8 cellular contexts compared by ENCODE assay signal in genomic region chr4:112706840-112707207, GRCh38.
DNase-seq lines count a peak whose midpoint lies in the region; ATAC-seq and TF ChIP-seq lines count a peak whose summit lies in the region.

No MANE protein-coding gene starts in this region.

- H3K9me3 Mint-ChIP-seq in activated T-cell treated with anti-CD3 and anti-CD28 coated beads, Interleukin-2, amount 50 U/mL, for 4 hours, result no peaks in the 10 kb centered on the region
- no peaks in the 10 kb centered on the region for H3K9me3 Mint-ChIP-seq in T-cell

- DNase-seq in activated T-cell treated with anti-CD3 and anti-CD28 coated beads, Interleukin-2, amount 50 U/mL, for 4 hours, result no peak
- no peak for DNase-seq in activated T-cell treated with anti-CD3 and anti-CD28 coated beads, Interleukin-2, amount 50 U/mL, for 1 hour
- DNase-seq in T-cell (no peak), left lobe of liver (ENCODE audit: low spot score) (no peak), DMS79 treated with DMSO at 0.1 percent for 48 hours (lab: John Stamatoyannopoulos, UW) (no peak), transverse colon (no peak)

- H3K36me3 ChIP-seq in iPS-15b (ENCODE audit: control insufficient read depth, insufficient read depth, low read length) (no peaks in the 10 kb centered on the region), thymus (ENCODE audit: control insufficient read depth, insufficient read depth) (no peaks in the 10 kb centered on the region), transverse colon (no peaks in the 10 kb centered on the region)

- TF ChIP-seq EP300 in transverse colon (IDR thresholded peaks at IDR 0.05; ENCODE audit: low read depth), result no peak

- in situ Hi-C loops in transverse colon (cut with MboI; ENCODE audit: low pct_ligation_motif_present in 1 of 4, low pct_unique_long_range_greater_than_20kb in 1 of 4, low sequenced_read_pairs in 3 of 4), result no loop called here

- CTCF ChIA-PET in T-cell (lab: Charles Lee), result no interaction called here

- TF ChIP-seq CTCF in transverse colon (IDR thresholded peaks at IDR 0.05), result no peak

- WGBS in thymus, result 14% methylated on average over 4 of the region's 4 CpGs
- 11 to 12% methylated on average over 3 to 4 of the region's 4 CpGs for WGBS in transverse colon (ENCODE audit: low coverage in 1 of 2), 2 donors

- H3K4me1 ChIP-seq in iPS-15b (ENCODE audit: control insufficient read depth, insufficient read depth, low read length) (no peaks in the 10 kb centered on the region), thymus (ENCODE audit: control insufficient read depth, insufficient read depth, low read length) (no peaks in the 10 kb centered on the region), transverse colon (peaks cover 0 to 15% (median 6%) of the 10 kb centered on the region in 4 donors)

- intact Hi-C loops in transverse colon (cut with DNase I; ENCODE audit: low total_unique reads), result no loop called here

- H3K36me3 Mint-ChIP-seq in activated T-cell treated with anti-CD3 and anti-CD28 coated beads, Interleukin-2, amount 50 U/mL, for 4 hours (ENCODE audit: insufficient read depth), result no peaks in the 10 kb centered on the region
- H3K36me3 Mint-ChIP-seq in T-cell, result no peaks in the 10 kb centered on the region

- TF ChIP-seq POLR2A in transverse colon (IDR thresholded peaks at IDR 0.05), result no peak

- peaks cover 49% of the 10 kb centered on the region for H3K27me3 Mint-ChIP-seq in activated T-cell treated with anti-CD3 and anti-CD28 coated beads, Interleukin-2, amount 50 U/mL, for 4 hours (ENCODE audit: low read depth)
- H3K27me3 Mint-ChIP-seq in T-cell, result peaks cover 38 to 52% of the 10 kb centered on the region in 2 donors

- peaks cover 17% of the 10 kb centered on the region for H3K4me1 Mint-ChIP-seq in activated T-cell treated with anti-CD3 and anti-CD28 coated beads, Interleukin-2, amount 50 U/mL, for 4 hours (ENCODE audit: low read depth)
- H3K4me1 Mint-ChIP-seq in T-cell, result peaks cover 17 to 20% (median 18%) of the 10 kb centered on the region in 3 donors

- peak overlapping the region; percentile 83 for H3K4me3 Mint-ChIP-seq in activated T-cell treated with anti-CD3 and anti-CD28 coated beads, Interleukin-2, amount 50 U/mL, for 4 hours
- H3K4me3 Mint-ChIP-seq in T-cell, result peak overlapping the region; percentile 86 to 94 (median 86)

- ATAC-seq in activated T-cell treated with anti-CD3 and anti-CD28 coated beads, Interleukin-2, amount 50 U/mL, for 4 hours, result no peak
- ATAC-seq in T-cell (replicated peaks in 1 of 4), result no peak
- ATAC-seq in left lobe of liver, result no peak

- H3K9me3 ChIP-seq in iPS-15b (ENCODE audit: control insufficient read depth, insufficient read depth, low read length) (no peaks in the 10 kb centered on the region), thymus (ENCODE audit: control insufficient read depth) (no peaks in the 10 kb centered on the region), transverse colon (no peaks in the 10 kb centered on the region)

- H3K27ac ChIP-seq in thymus (ENCODE audit: low read depth) (no peak overlapping the region), transverse colon (no peak overlapping the region)

- H3K4me3 ChIP-seq in iPS-15b (ENCODE audit: low read depth, low read length), result peak overlapping the region; percentile 87
- H3K4me3 ChIP-seq in thymus (ENCODE audit: low read length), result peak overlapping the region; percentile 45
- H3K4me3 ChIP-seq in transverse colon, result no peak overlapping the region

- POLR2A ChIA-PET in T-cell (lab: Charles Lee), result no interaction called here

- peak overlapping the region; percentile 85 for H3K9ac ChIP-seq in iPS-15b (ENCODE audit: low read depth, low read length)

- H3K27ac Mint-ChIP-seq in T-cell, result no peak overlapping the region

- H3K27me3 ChIP-seq in iPS-15b (ENCODE audit: control insufficient read depth, insufficient read depth, low read length) (no peaks in the 10 kb centered on the region), thymus (ENCODE audit: control insufficient read depth, insufficient read depth) (peaks cover 27% of the 10 kb centered on the region), transverse colon (peaks cover 70% of the 10 kb centered on the region)

Comparison
In these comparisons a context has a peak if more than half of its experiments do, and no peak if none do; other contexts are left out.
1. H3K4me3 ChIP-seq: peak in iPS-15b (single experiment) and thymus (single experiment); none in transverse colon (0 of 4).